In the genomic region with DNA sequence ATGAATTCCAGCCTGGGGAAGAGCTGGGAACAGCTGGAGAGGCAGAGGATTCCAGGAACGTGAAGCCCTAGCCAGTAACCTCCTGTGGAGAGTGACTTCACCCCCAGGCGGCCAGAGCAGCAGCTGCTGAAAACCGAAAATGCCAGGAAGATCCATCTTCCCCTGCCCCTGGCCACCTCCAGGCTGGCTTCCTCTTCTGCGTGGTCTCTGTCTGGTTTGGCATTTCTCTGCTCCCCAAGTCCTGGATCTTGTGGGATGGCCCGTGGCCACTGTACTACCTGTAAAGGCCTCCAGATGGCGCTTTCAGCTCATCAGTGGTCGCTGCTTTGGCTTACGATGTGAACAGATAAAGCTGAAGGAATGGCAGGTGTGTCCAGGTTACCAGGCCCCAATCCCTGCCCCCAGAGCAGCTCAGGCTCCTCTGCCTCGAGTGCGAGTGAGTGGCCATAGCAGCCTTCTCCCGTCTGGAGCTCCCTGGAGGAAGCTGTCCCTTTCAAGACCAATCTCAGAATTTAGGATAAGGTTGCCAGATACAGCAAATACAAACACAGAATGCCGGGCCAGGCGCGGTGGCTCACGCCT, we compare ENCODE assay signal across 8 cellular contexts. TPM values are rescaled to one million over a fixed set of nuclear protein-coding genes. Genes with fewer than 3 reads are reported as not detected.
A peak's percentile ranks its signal among the peaks of the same experiment; 100 is the strongest.
DNase-seq lines count a peak whose midpoint lies in the region; ATAC-seq lines count a peak whose summit lies in the region.

No MANE protein-coding gene starts in this region.

- no peaks in the 10 kb centered on the region for H3K36me3 ChIP-seq in mesenchymal stem cell (ENCODE audit: control insufficient read depth in 1 of 2, insufficient read depth in 2 of 2, low read depth in 1 of 2, low read length in 2 of 2)

- POLR2A ChIA-PET in activated CD8-positive, alpha-beta T cell treated with anti-CD3 and anti-CD28 coated beads, Interleukin-2, amount 10 ng/mL, durations not matched to agents 7 days and 5 days (lab: Charles Lee): interaction anchor here (1.0 to 1.1 kb wide), 2 partner anchors 51 to 115 kb away, joined by 3 read pairs; no protein-coding TSS in a partner anchor

- H3K4me1 ChIP-seq in mesenchymal stem cell (ENCODE audit: control insufficient read depth, insufficient read depth, low read depth, low read length): peaks cover 9% of the 10 kb centered on the region

- H4K91ac ChIP-seq in mesenchymal stem cell (ENCODE audit: low read length): no peak overlapping the region

- H3K4me3 Mint-ChIP-seq in activated CD8-positive, alpha-beta T cell treated with anti-CD3 and anti-CD28 coated beads, Interleukin-2, amount 10 ng/mL, durations not matched to agents 7 days and 5 days: no peak overlapping the region
- no peak overlapping the region for H3K4me3 Mint-ChIP-seq in effector memory CD8-positive, alpha-beta T cell

- peak; percentile 94 for ATAC-seq in activated CD8-positive, alpha-beta T cell treated with anti-CD3 and anti-CD28 coated beads, Interleukin-2, amount 10 ng/mL, durations not matched to agents 7 days and 5 days
- ATAC-seq in effector memory CD8-positive, alpha-beta T cell (replicated peaks): peak; percentile 97
- no peak for ATAC-seq in GM18502 (IDR thresholded peaks at IDR 0.05; ENCODE audit: poor library complexity, unreplicated experiment)

- no peaks in the 10 kb centered on the region for H3K4me1 Mint-ChIP-seq in activated CD8-positive, alpha-beta T cell treated with anti-CD3 and anti-CD28 coated beads, Interleukin-2, amount 10 ng/mL, durations not matched to agents 7 days and 5 days (ENCODE audit: low read depth)
- peaks cover 0 to 3% of the 10 kb centered on the region in 2 donors for H3K4me1 Mint-ChIP-seq in effector memory CD8-positive, alpha-beta T cell (ENCODE audit: low read depth in 2 of 2)

- no peak overlapping the region for H3K14ac ChIP-seq in mesenchymal stem cell (ENCODE audit: low read length in 2 of 2)

- H2BK15ac ChIP-seq in mesenchymal stem cell (ENCODE audit: low read depth, poor library complexity, severe bottlenecking): no peak overlapping the region

- H3K9me3 Mint-ChIP-seq in activated CD8-positive, alpha-beta T cell treated with anti-CD3 and anti-CD28 coated beads, Interleukin-2, amount 10 ng/mL, durations not matched to agents 7 days and 5 days (ENCODE audit: insufficient read depth): no peaks in the 10 kb centered on the region
- H3K9me3 Mint-ChIP-seq in effector memory CD8-positive, alpha-beta T cell: no peaks in the 10 kb centered on the region

- no peak overlapping the region for H3K9ac ChIP-seq in mesenchymal stem cell (ENCODE audit: low read length)

- no peak overlapping the region for H2BK120ac ChIP-seq in mesenchymal stem cell (ENCODE audit: low read depth, low read length)

- H3K9me3 ChIP-seq in mesenchymal stem cell (ENCODE audit: control insufficient read depth, low read length): no peaks in the 10 kb centered on the region

- H3K27ac Mint-ChIP-seq in activated CD8-positive, alpha-beta T cell treated with anti-CD3 and anti-CD28 coated beads, Interleukin-2, amount 10 ng/mL, durations not matched to agents 7 days and 5 days: no peak overlapping the region
- no peak overlapping the region for H3K27ac Mint-ChIP-seq in effector memory CD8-positive, alpha-beta T cell

- H3K27ac ChIP-seq in mesenchymal stem cell (ENCODE audit: low read length, poor library complexity, severe bottlenecking): no peak overlapping the region

- H2AK5ac ChIP-seq in mesenchymal stem cell (ENCODE audit: low read length, severe bottlenecking): no peak overlapping the region

- H3K27me3 ChIP-seq in mesenchymal stem cell (ENCODE audit: control insufficient read depth in 1 of 2, insufficient read depth in 1 of 2, low read length in 2 of 2): peaks cover 35 to 50% of the 10 kb centered on the region in 2 experiments

- no peak overlapping the region for H4K8ac ChIP-seq in mesenchymal stem cell (ENCODE audit: low read length)

- H3K36me3 Mint-ChIP-seq in activated CD8-positive, alpha-beta T cell treated with anti-CD3 and anti-CD28 coated beads, Interleukin-2, amount 10 ng/mL, durations not matched to agents 7 days and 5 days (ENCODE audit: low read depth): no peaks in the 10 kb centered on the region
- H3K36me3 Mint-ChIP-seq in effector memory CD8-positive, alpha-beta T cell (ENCODE audit: insufficient read depth): peaks cover 3% of the 10 kb centered on the region

- H3K4ac ChIP-seq in mesenchymal stem cell (ENCODE audit: low read depth in 1 of 2, low read length in 2 of 2): no peak overlapping the region

- H2AFZ ChIP-seq in mesenchymal stem cell (ENCODE audit: low read depth, low read length): no peak overlapping the region

- no peak overlapping the region for H2BK5ac ChIP-seq in mesenchymal stem cell (ENCODE audit: low read depth, low read length, poor library complexity, severe bottlenecking)

- CTCF ChIA-PET in activated CD8-positive, alpha-beta T cell treated with anti-CD3 and anti-CD28 coated beads, Interleukin-2, amount 10 ng/mL, durations not matched to agents 7 days and 5 days (lab: Charles Lee): interaction anchor here (0.6 to 7.6 kb wide), 38 partner anchors 8 to 341 kb away, joined by 3 to 150 read pairs (median 7); a partner anchor contains a TSS

- no peak overlapping the region for H3K23ac ChIP-seq in mesenchymal stem cell (ENCODE audit: low read length in 2 of 2)

- H3K4me3 ChIP-seq in mesenchymal stem cell (ENCODE audit: insufficient read depth in 1 of 2, low read depth in 1 of 2, low read length in 2 of 2): no peak overlapping the region

- no peak overlapping the region for H3K18ac ChIP-seq in mesenchymal stem cell (ENCODE audit: low read depth in 1 of 2, low read length in 2 of 2)

- H3K79me1 ChIP-seq in mesenchymal stem cell (replicated peaks; ENCODE audit: low read length, poor library complexity, severe bottlenecking): no peaks in the 10 kb centered on the region

- peak; percentile 84 for DNase-seq in CMK (ENCODE audit: low read depth)
- peak; percentile 31 for DNase-seq in HS-27A (ENCODE audit: low read depth)
- DNase-seq in NCI-H82 (lab: John Stamatoyannopoulos, UW): peak; percentile 91
- DNase-seq in activated CD8-positive, alpha-beta T cell treated with anti-CD3 and anti-CD28 coated beads, Interleukin-2, amount 10 ng/mL, durations not matched to agents 7 days and 5 days: peak; percentile 84
- DNase-seq in effector memory CD8-positive, alpha-beta T cell: peak; percentile 68 to 79 (median 75)
- DNase-seq in mesenchymal stem cell: peak; percentile 78
- peak; percentile 47 to 58 for DNase-seq in stimulated activated CD8-positive, alpha-beta memory T cell treated with anti-CD3 and anti-CD28 coated beads, Interleukin-15, amount 100 ng/mL, for 48 hours (ENCODE audit: low read depth in 2 of 2)

- H2BK12ac ChIP-seq in mesenchymal stem cell (ENCODE audit: low read length in 2 of 2): peak overlapping the region in 1 of 2 experiments; percentile 80

- no peak overlapping the region for H3K4me2 ChIP-seq in mesenchymal stem cell (ENCODE audit: low read length, poor library complexity, severe bottlenecking)

- H3K27me3 Mint-ChIP-seq in activated CD8-positive, alpha-beta T cell treated with anti-CD3 and anti-CD28 coated beads, Interleukin-2, amount 10 ng/mL, durations not matched to agents 7 days and 5 days (ENCODE audit: low read depth): peaks cover 15% of the 10 kb centered on the region
- peaks cover 55 to 56% of the 10 kb centered on the region in 2 donors for H3K27me3 Mint-ChIP-seq in effector memory CD8-positive, alpha-beta T cell

- 7% methylated on average over 11 of the region's 15 CpGs for WGBS in mesenchymal stem cell

RNA-seq across cellular contexts. Expression of a gene that starts 8.7 kb away (rescaled TPM):
- total RNA-seq in activated CD8-positive, alpha-beta T cell treated with anti-CD3 and anti-CD28 coated beads, Interleukin-2, amount 10 ng/mL, durations not matched to agents 7 days and 5 days: under 1 TPM; 0.52 to 0.95 TPM
- 22.8 TPM for polyA plus RNA-seq in mesenchymal stem cell (2013, experiment 1 of 2)
- polyA plus RNA-seq in mesenchymal stem cell (2013, experiment 2 of 2): 23.1 TPM

Comparison
In these comparisons a context has a peak if more than half of its experiments do, and no peak if none do; other contexts are left out.
1. DNase-seq: peak in every context shown above with its lines; median percentile 91 in NCI-H82; 84 in CMK; 84 in activated CD8-positive, alpha-beta T cell treated with anti-CD3 and anti-CD28 coated beads, Interleukin-2, amount 10 ng/mL, durations not matched to agents 7 days and 5 days; 78 in mesenchymal stem cell; 75 in effector memory CD8-positive, alpha-beta T cell; 52 in stimulated activated CD8-positive, alpha-beta memory T cell treated with anti-CD3 and anti-CD28 coated beads, Interleukin-15, amount 100 ng/mL, for 48 hours; 31 in HS-27A.